Comparison of ENCODE assay signal across 32 cellular contexts in the genomic region with DNA sequence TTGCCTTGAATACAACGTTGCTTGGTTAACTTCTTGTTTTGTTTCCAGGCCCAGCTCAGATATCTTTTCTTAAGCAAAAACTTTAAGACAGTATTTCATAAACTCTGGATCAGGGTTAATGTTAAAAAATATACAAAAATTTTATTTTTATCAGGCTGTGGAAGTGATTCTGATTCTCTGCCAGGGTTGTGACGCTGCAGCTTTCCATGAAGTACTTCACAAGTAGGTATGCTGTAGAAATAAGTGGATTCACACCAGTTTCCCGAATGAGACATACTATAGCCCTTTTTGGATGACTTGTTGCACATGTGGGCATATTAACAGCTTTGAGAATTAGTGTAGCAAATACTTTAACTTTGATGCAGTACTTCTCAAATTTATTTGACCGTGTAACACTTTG.
A peak's percentile ranks its signal among the peaks of the same experiment; 100 is the strongest.
DNase-seq lines count a peak whose midpoint lies in the region; ATAC-seq and TF ChIP-seq lines count a peak whose summit lies in the region.
"Had no signal": no experiment of that assay in that cellular context is flagged by ENCODE, and none has a peak within 500 bp of the region (broad histone marks: within the 10 kb centered on the region; RNA-seq: fewer than 3 reads in every experiment).

No MANE protein-coding gene starts in this region.

- no peak overlapping the region for H2AFZ ChIP-seq in neural progenitor cell (replicated peaks)

- peaks cover 4% of the 10 kb centered on the region for H3K27me3 Mint-ChIP-seq in neural progenitor cell (ENCODE audit: insufficient read depth, low read depth)
- H3K27me3 Mint-ChIP-seq: activated CD4-positive, alpha-beta memory T cell treated with anti-CD3 and anti-CD28 coated beads, Interleukin-2, amount 10 ng/mL, durations not matched to agents 7 days and 5 days; activated naive CD4-positive, alpha-beta T cell treated with anti-CD3 and anti-CD28 coated beads, Interleukin-2, amount 10 ng/mL, durations not matched to agents 7 days and 5 days; progenitor cell of endocrine pancreas had no signal

- H3K23ac ChIP-seq in mesendoderm (ENCODE audit: low read length), result no peak overlapping the region

- H3K36me3 ChIP-seq in mesendoderm (ENCODE audit: control insufficient read depth, insufficient read depth, low read length) (no peaks in the 10 kb centered on the region), neural progenitor cell (no peaks in the 10 kb centered on the region)
- H3K36me3 ChIP-seq: esophagus squamous epithelium had no signal

- DNase-seq in AG09309 (ENCODE audit: low read depth), result peak; percentile 47
- peak; percentile 54 for DNase-seq in NOMO-1 treated with DMSO at 0.1 percent for 48 hours (lab: John Stamatoyannopoulos, UW; ENCODE audit: unreplicated experiment)
- DNase-seq in fibroblast of pulmonary artery (ENCODE audit: low read depth), result peak; percentile 27
- DNase-seq in mucosa of gallbladder (ENCODE audit: low spot score), result peak; percentile 22
- DNase-seq in mesendoderm, result no peak
- no peak for DNase-seq in neural progenitor cell (ENCODE audit: low spot score)
- no peak for DNase-seq in activated CD4-positive, alpha-beta T cell treated with anti-CD3 and anti-CD28 coated beads, Interleukin-2, amount 50 U/mL, for 4 hours
- DNase-seq: activated CD4-positive, alpha-beta memory T cell treated with anti-CD3 and anti-CD28 coated beads, Interleukin-2, amount 10 ng/mL, durations not matched to agents 7 days and 5 days; activated CD4-positive, CD25-positive, alpha-beta regulatory T cell treated with anti-CD3 and anti-CD28 coated beads, Interleukin-2, amount 50 U/mL, for 72 hours; activated CD8-positive, alpha-beta memory T cell treated with anti-CD3 and anti-CD28 coated beads, Interleukin-2, amount 50 U/mL, for 48 hours; activated naive CD4-positive, alpha-beta T cell treated with anti-CD3 and anti-CD28 coated beads, Interleukin-2, amount 10 ng/mL, durations not matched to agents 7 days and 5 days; amniotic stem cell; Caco-2; cortex of kidney; DMS79 treated with DMSO at 0.1 percent for 48 hours; esophagus squamous epithelium; GF-D8; head of caudate nucleus; KG1; kidney; MM.1S; NCI-H1417 treated with DMSO at 0.1 percent for 48 hours; NCI-H2081 treated with DMSO at 0.1 percent for 48 hours; NCI-H748 treated with DMSO at 0.1 percent for 48 hours; RPMI8226; SK-N-SH; stimulated activated naive CD8-positive, alpha-beta T cell treated with anti-CD3 and anti-CD28 coated beads, Interleukin-15, Interleukin-2, amounts not matched to agents 100 U/mL and 50 U/mL, for 24 hours; testis had no signal

- TF ChIP-seq CTCF in AG09309 (IDR thresholded peaks at IDR 0.05; ENCODE audit: control insufficient read depth, insufficient read depth, low read depth, low read length, missing control alignments), result no peak
- TF ChIP-seq CTCF in fibroblast of pulmonary artery (IDR thresholded peaks at IDR 0.05; ENCODE audit: low read length, missing control alignments), result no peak
- TF ChIP-seq CTCF in neural progenitor cell (IDR thresholded peaks at IDR 0.05), result no peak

- H3K79me2 ChIP-seq in mesendoderm (ENCODE audit: control insufficient read depth, insufficient read depth, low read length), result peaks cover 7% of the 10 kb centered on the region
- H3K79me2 ChIP-seq in neural progenitor cell (ENCODE audit: low read depth), result peaks cover 55% of the 10 kb centered on the region

- peaks cover 19% of the 10 kb centered on the region for H3K36me3 Mint-ChIP-seq in neural progenitor cell
- H3K36me3 Mint-ChIP-seq: activated naive CD4-positive, alpha-beta T cell treated with anti-CD3 and anti-CD28 coated beads, Interleukin-2, amount 10 ng/mL, durations not matched to agents 7 days and 5 days had no signal

- H3K4me1 ChIP-seq in mesendoderm (ENCODE audit: control insufficient read depth, low read depth, low read length) (peaks cover 3% of the 10 kb centered on the region), neural progenitor cell (peaks cover 16% of the 10 kb centered on the region)
- H3K4me1 ChIP-seq: BLaER1 treated with 17β-estradiol and CSF1 and Interleukin-3, amounts not matched to agents 10 nM and 100 nM; Caco-2; testis had no signal

- no peak overlapping the region for H2BK120ac ChIP-seq in mesendoderm (ENCODE audit: low read depth, low read length)

- no peak overlapping the region for H3K56ac ChIP-seq in mesendoderm (ENCODE audit: low read length)

- H3F3A ChIP-seq in neural progenitor cell (ENCODE audit: low read depth), result no peaks in the 10 kb centered on the region

- H2BK15ac ChIP-seq in mesendoderm (replicated peaks; ENCODE audit: low read depth), result no peak overlapping the region

- no peak overlapping the region for H3K4me2 ChIP-seq in mesendoderm (ENCODE audit: low read length)
- H3K4me2 ChIP-seq in neural progenitor cell, result no peak overlapping the region
- H3K4me2 ChIP-seq: BLaER1 treated with 17β-estradiol and CSF1 and Interleukin-3, amounts not matched to agents 10 nM and 100 nM; SK-N-SH had no signal

- H3K27ac Mint-ChIP-seq in neural progenitor cell, result no peak overlapping the region
- H3K27ac Mint-ChIP-seq: activated CD4-positive, alpha-beta memory T cell treated with anti-CD3 and anti-CD28 coated beads, Interleukin-2, amount 10 ng/mL, durations not matched to agents 7 days and 5 days; activated naive CD4-positive, alpha-beta T cell treated with anti-CD3 and anti-CD28 coated beads, Interleukin-2, amount 10 ng/mL, durations not matched to agents 7 days and 5 days; progenitor cell of endocrine pancreas; T-helper 1 cell treated with Interleukin-12 subunit alpha and Interleukin-12 subunit beta and Interleukin-4 antibody, amounts not matched to agents 30 μg/mL and 1 μg/mL, for 36 hours had no signal

- H3K4ac ChIP-seq in mesendoderm (ENCODE audit: low read depth, low read length), result no peak overlapping the region

- no peak overlapping the region for H3K4me3 Mint-ChIP-seq in neural progenitor cell
- H3K4me3 Mint-ChIP-seq: activated CD4-positive, alpha-beta memory T cell treated with anti-CD3 and anti-CD28 coated beads, Interleukin-2, amount 10 ng/mL, durations not matched to agents 7 days and 5 days; activated naive CD4-positive, alpha-beta T cell treated with anti-CD3 and anti-CD28 coated beads, Interleukin-2, amount 10 ng/mL, durations not matched to agents 7 days and 5 days; T-helper 1 cell treated with Interleukin-12 subunit alpha and Interleukin-12 subunit beta and Interleukin-4 antibody, amounts not matched to agents 30 μg/mL and 1 μg/mL, for 36 hours had no signal

- no CpG with 5 or more reads among the region's 4 CpGs for WGBS in mesendoderm (ENCODE audit: extremely low coverage, insufficient coverage, low lambda C conversion rate)

- no peak overlapping the region for H2BK5ac ChIP-seq in mesendoderm (ENCODE audit: low read length)

- H4K8ac ChIP-seq in mesendoderm (ENCODE audit: low read depth, low read length), result no peak overlapping the region

- H4K20me1 ChIP-seq in neural progenitor cell (ENCODE audit: low read depth), result peaks cover 5% of the 10 kb centered on the region

- no peak overlapping the region for H3K18ac ChIP-seq in mesendoderm (ENCODE audit: low read length)

- H3K4me3 ChIP-seq in AG09309 (ENCODE audit: control insufficient read depth, low read depth, low read length) (no peak overlapping the region), fibroblast of pulmonary artery (replicated peaks; ENCODE audit: low read depth, low read length) (no peak overlapping the region), mesendoderm (ENCODE audit: low read length) (no peak overlapping the region), neural progenitor cell (no peak overlapping the region)
- H3K4me3 ChIP-seq: BLaER1 treated with 17β-estradiol and CSF1 and Interleukin-3, amounts not matched to agents 10 nM and 100 nM; esophagus squamous epithelium; testis had no signal

- H3K27me3 ChIP-seq in mesendoderm (ENCODE audit: insufficient read depth, low read length, poor library complexity), result no peaks in the 10 kb centered on the region
- no peaks in the 10 kb centered on the region for H3K27me3 ChIP-seq in neural progenitor cell
- H3K27me3 ChIP-seq: BLaER1 treated with 17β-estradiol and CSF1 and Interleukin-3, amounts not matched to agents 10 nM and 100 nM; esophagus squamous epithelium; testis had no signal

- H3K9ac ChIP-seq in mesendoderm (ENCODE audit: low read length) (no peak overlapping the region), neural progenitor cell (no peak overlapping the region)
- H3K9ac ChIP-seq: BLaER1 treated with 17β-estradiol and CSF1 and Interleukin-3, amounts not matched to agents 10 nM and 100 nM; SK-N-SH had no signal

- H3K9me3 Mint-ChIP-seq in neural progenitor cell, result peaks cover 14% of the 10 kb centered on the region
- H3K9me3 Mint-ChIP-seq: activated CD4-positive, alpha-beta memory T cell treated with anti-CD3 and anti-CD28 coated beads, Interleukin-2, amount 10 ng/mL, durations not matched to agents 7 days and 5 days; activated naive CD4-positive, alpha-beta T cell treated with anti-CD3 and anti-CD28 coated beads, Interleukin-2, amount 10 ng/mL, durations not matched to agents 7 days and 5 days; T-helper 1 cell treated with Interleukin-12 subunit alpha and Interleukin-12 subunit beta and Interleukin-4 antibody, amounts not matched to agents 30 μg/mL and 1 μg/mL, for 36 hours had no signal

- peaks cover 17% of the 10 kb centered on the region for H3K4me1 Mint-ChIP-seq in neural progenitor cell
- H3K4me1 Mint-ChIP-seq: activated CD4-positive, alpha-beta memory T cell treated with anti-CD3 and anti-CD28 coated beads, Interleukin-2, amount 10 ng/mL, durations not matched to agents 7 days and 5 days; activated naive CD4-positive, alpha-beta T cell treated with anti-CD3 and anti-CD28 coated beads, Interleukin-2, amount 10 ng/mL, durations not matched to agents 7 days and 5 days had no signal

- no peaks in the 10 kb centered on the region for H3K9me3 ChIP-seq in neural progenitor cell (ENCODE audit: low read depth)
- H3K9me3 ChIP-seq: Caco-2, esophagus squamous epithelium, SK-N-SH, testis had no signal

- H4K5ac ChIP-seq in mesendoderm (ENCODE audit: low read length), result no peak overlapping the region

- ATAC-seq in GM19395 (IDR thresholded peaks at IDR 0.05; ENCODE audit: unreplicated experiment), result no peak
- ATAC-seq: stimulated activated naive CD8-positive, alpha-beta T cell treated with anti-CD3 and anti-CD28 coated beads, Interleukin-15, Interleukin-2, amounts not matched to agents 100 U/mL and 50 U/mL, for 24 hours had no signal

- H2AK5ac ChIP-seq in mesendoderm (ENCODE audit: low read length), result no peak overlapping the region

- H3K79me1 ChIP-seq in mesendoderm (ENCODE audit: low read length), result peaks cover 7% of the 10 kb centered on the region

- H3K27ac ChIP-seq in mesendoderm (ENCODE audit: low read depth, low read length) (no peak overlapping the region), neural progenitor cell (no peak overlapping the region)
- H3K27ac ChIP-seq: BLaER1 treated with 17β-estradiol and CSF1 and Interleukin-3, amounts not matched to agents 10 nM and 100 nM; esophagus squamous epithelium; testis had no signal

Comparison
In these comparisons a context has a peak if more than half of its experiments do, and no peak if none do; other contexts are left out.
1. DNase-seq: peak in AG09309 (single experiment), NOMO-1 treated with DMSO at 0.1 percent for 48 hours (single experiment), fibroblast of pulmonary artery (single experiment) and mucosa of gallbladder (single experiment); none in mesendoderm (single experiment), neural progenitor cell (single experiment) and activated CD4-positive, alpha-beta T cell treated with anti-CD3 and anti-CD28 coated beads, Interleukin-2, amount 50 U/mL, for 4 hours (0 of 2).